9 cellular contexts compared by ENCODE assay signal in the genomic region with DNA sequence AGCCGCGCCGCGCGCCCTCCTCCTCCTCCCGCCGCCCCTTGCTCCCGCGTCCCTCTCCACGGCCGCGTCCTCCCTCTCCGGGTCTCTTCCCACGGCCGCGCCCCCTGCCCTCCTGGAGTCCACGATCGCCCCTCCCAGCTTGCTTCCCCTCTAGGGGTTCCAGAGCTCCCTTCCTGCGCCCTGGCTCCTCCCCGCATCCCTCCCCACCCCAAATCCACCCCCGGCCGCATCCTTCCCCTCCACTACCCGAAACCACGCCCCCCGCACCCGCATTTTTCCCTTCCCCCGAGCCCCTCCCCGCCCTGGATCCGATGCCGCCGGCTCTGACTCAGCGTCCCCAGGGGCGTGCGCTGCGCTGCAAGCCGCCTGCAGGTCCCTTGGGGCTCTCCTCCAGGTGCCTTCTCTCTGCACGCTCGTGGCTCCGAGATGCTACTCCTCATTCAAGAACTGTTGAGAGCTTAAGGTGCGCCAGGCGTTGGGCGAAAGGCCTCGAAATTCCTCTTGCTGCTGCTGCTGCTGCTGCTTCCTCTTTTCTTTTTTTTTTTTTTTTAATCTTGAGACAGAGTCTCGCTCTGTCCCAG. TPM values are rescaled to one million over a fixed set of nuclear protein-coding genes. Genes with fewer than 3 reads are reported as not detected.
DNase-seq lines count a peak whose midpoint lies in the region.
"Had no signal": no experiment of that assay in that cellular context is flagged by ENCODE, and none has a peak within 500 bp of the region (broad histone marks: within the 10 kb centered on the region; RNA-seq: fewer than 3 reads in every experiment).

No MANE protein-coding gene starts in this region.

- peak overlapping the region; percentile 76 for H3K9ac ChIP-seq in ES-I3 (ENCODE audit: low read depth, low read length)

- no peak overlapping the region for H3K27ac Mint-ChIP-seq in activated CD4-positive, alpha-beta memory T cell treated with anti-CD3 and anti-CD28 coated beads, Interleukin-2, amount 10 ng/mL, durations not matched to agents 7 days and 5 days

- H3K4me1 Mint-ChIP-seq in activated CD4-positive, alpha-beta memory T cell treated with anti-CD3 and anti-CD28 coated beads, Interleukin-2, amount 10 ng/mL, durations not matched to agents 7 days and 5 days = peaks cover 8% of the 10 kb centered on the region

- peak overlapping the region; percentile 66 for H3K4me3 Mint-ChIP-seq in activated CD4-positive, alpha-beta memory T cell treated with anti-CD3 and anti-CD28 coated beads, Interleukin-2, amount 10 ng/mL, durations not matched to agents 7 days and 5 days

- no peaks in the 10 kb centered on the region for H3K9me3 Mint-ChIP-seq in activated CD4-positive, alpha-beta memory T cell treated with anti-CD3 and anti-CD28 coated beads, Interleukin-2, amount 10 ng/mL, durations not matched to agents 7 days and 5 days

- peaks cover 22% of the 10 kb centered on the region for H3K27me3 Mint-ChIP-seq in activated CD4-positive, alpha-beta memory T cell treated with anti-CD3 and anti-CD28 coated beads, Interleukin-2, amount 10 ng/mL, durations not matched to agents 7 days and 5 days

- no peaks in the 10 kb centered on the region for H3K9me3 ChIP-seq in ES-I3 (ENCODE audit: control insufficient read depth, insufficient read depth, low read length)

- peaks cover 9% of the 10 kb centered on the region; the same call in 1 of the 2 replicates for H3K4me1 ChIP-seq in ES-I3 (ENCODE audit: insufficient read depth, low read length)

- peak; percentile 24 for DNase-seq in HCEC 1CT
- peak; percentile 60 for DNase-seq in NCI-H1694 (lab: John Stamatoyannopoulos, UW)
- peak; percentile 71 for DNase-seq in activated CD4-positive, alpha-beta memory T cell treated with anti-CD3 and anti-CD28 coated beads, Interleukin-2, amount 10 ng/mL, durations not matched to agents 7 days and 5 days
- DNase-seq in dermis blood vessel endothelial cell = peak; percentile 31
- DNase-seq in middle frontal gyrus (ENCODE audit: extremely low spot score, low spot score) = peak; percentile 36
- DNase-seq in stimulated activated CD8-positive, alpha-beta memory T cell treated with anti-CD3 and anti-CD28 coated beads, Interleukin-4, amount 100 ng/mL, for 48 hours = peak; percentile 82
- no peak for DNase-seq in SHP77 treated with DMSO at 0.1 percent for 48 hours (lab: John Stamatoyannopoulos, UW)

- H3K36me3 Mint-ChIP-seq in activated CD4-positive, alpha-beta memory T cell treated with anti-CD3 and anti-CD28 coated beads, Interleukin-2, amount 10 ng/mL, durations not matched to agents 7 days and 5 days (ENCODE audit: low read depth) = no peaks in the 10 kb centered on the region

- no peaks in the 10 kb centered on the region for H3K36me3 ChIP-seq in ES-I3 (ENCODE audit: insufficient read depth, low read length)

- CTCF ChIA-PET in activated CD4-positive, alpha-beta memory T cell treated with anti-CD3 and anti-CD28 coated beads, Interleukin-2, amount 10 ng/mL, durations not matched to agents 7 days and 5 days (lab: Charles Lee) = interaction anchor here (0.8 to 1.5 kb wide), 2 partner anchors 10 to 29 kb away, joined by 4 to 6 read pairs; no protein-coding TSS in a partner anchor

- POLR2A ChIA-PET in activated CD4-positive, alpha-beta memory T cell treated with anti-CD3 and anti-CD28 coated beads, Interleukin-2, amount 10 ng/mL, durations not matched to agents 7 days and 5 days (lab: Charles Lee) = no interaction called here

RNA-seq across cellular contexts. Expression of gene TMEM130, which starts 0.3 kb away (rescaled TPM):
- total RNA-seq in activated CD4-positive, alpha-beta memory T cell treated with anti-CD3 and anti-CD28 coated beads, Interleukin-2, amount 10 ng/mL, durations not matched to agents 7 days and 5 days = not detected
- not detected in 2 replicates for total RNA-seq in dermis blood vessel endothelial cell
- total RNA-seq: dermis microvascular lymphatic vessel endothelial cell had no signal

RNA-seq across cellular contexts. Expression of gene TRRAP, which starts 8.2 kb away (rescaled TPM):
- total RNA-seq in activated CD4-positive, alpha-beta memory T cell treated with anti-CD3 and anti-CD28 coated beads, Interleukin-2, amount 10 ng/mL, durations not matched to agents 7 days and 5 days = 10 to 100 TPM; 47.8 to 54.3 TPM
- total RNA-seq in dermis blood vessel endothelial cell = 24.2 and 47.0 TPM in 2 replicates
